Comparison of ENCODE assay signal across 1 cellular context in the genomic region with DNA sequence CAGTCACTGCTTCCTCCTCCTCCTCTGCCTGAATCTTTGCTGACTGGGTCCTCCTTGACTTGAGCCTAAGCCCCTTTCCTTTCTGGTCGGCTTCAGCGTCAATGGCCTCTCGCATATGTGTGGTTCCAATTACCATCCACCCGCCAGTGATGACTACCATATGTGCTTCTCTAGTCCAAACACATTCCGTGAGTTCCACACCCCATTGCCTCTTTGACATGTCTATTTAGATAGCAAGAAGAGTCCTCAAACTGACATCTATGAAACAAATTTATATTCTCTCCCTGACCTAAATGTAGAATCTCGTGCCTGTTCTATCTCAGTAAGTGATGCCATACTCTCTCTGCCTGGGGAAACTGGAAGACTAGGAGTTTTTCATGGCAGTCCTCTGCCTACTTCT.
TF ChIP-seq lines count a peak whose summit lies in the region.

No MANE protein-coding gene starts in this region.

TF ChIP-seq in IMR-90, 13 proteins besides CTCF, POLR2A, EP300 and RAD21:
- TF ChIP-seq MXI1 (IDR thresholded peaks at IDR 0.05; ENCODE audit: borderline replicate concordance, low read depth, low read length) (no peak), NFE2L2 (IDR thresholded peaks at IDR 0.05; ENCODE audit: low read depth, low read length) (no peak), SMC3 (IDR thresholded peaks at IDR 0.05; ENCODE audit: low read depth, low read length) (no peak), CEBPB (IDR thresholded peaks at IDR 0.05; ENCODE audit: low read depth, low read length) (no peak), RFX5 (IDR thresholded peaks at IDR 0.05; ENCODE audit: low read depth, low read length) (no peak), CHD1 (IDR thresholded peaks at IDR 0.05; ENCODE audit: low read depth, low read length) (no peak), MAFK (IDR thresholded peaks at IDR 0.05; ENCODE audit: low read depth, low read length) (no peak), BHLHE40 (IDR thresholded peaks at IDR 0.05; ENCODE audit: low read depth, low read length) (no peak), MAZ (IDR thresholded peaks at IDR 0.05; ENCODE audit: borderline replicate concordance, low read depth, low read length) (no peak), FOS (IDR thresholded peaks at IDR 0.05; ENCODE audit: low read depth, low read length) (no peak), RCOR1 (IDR thresholded peaks at IDR 0.05; ENCODE audit: insufficient replicate concordance, low read length) (no peak)
- TF ChIP-seq, protein P1, sequence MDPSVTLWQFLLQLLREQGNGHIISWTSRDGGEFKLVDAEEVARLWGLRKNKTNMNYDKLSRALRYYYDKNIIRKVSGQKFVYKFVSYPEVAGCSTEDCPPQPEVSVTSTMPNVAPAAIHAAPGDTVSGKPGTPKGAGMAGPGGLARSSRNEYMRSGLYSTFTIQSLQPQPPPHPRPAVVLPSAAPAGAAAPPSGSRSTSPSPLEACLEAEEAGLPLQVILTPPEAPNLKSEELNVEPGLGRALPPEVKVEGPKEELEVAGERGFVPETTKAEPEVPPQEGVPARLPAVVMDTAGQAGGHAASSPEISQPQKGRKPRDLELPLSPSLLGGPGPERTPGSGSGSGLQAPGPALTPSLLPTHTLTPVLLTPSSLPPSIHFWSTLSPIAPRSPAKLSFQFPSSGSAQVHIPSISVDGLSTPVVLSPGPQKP (IDR thresholded peaks at IDR 0.05; ENCODE audit: borderline replicate concordance, low read depth, low read length): no peak
- TF ChIP-seq, protein P2, sequence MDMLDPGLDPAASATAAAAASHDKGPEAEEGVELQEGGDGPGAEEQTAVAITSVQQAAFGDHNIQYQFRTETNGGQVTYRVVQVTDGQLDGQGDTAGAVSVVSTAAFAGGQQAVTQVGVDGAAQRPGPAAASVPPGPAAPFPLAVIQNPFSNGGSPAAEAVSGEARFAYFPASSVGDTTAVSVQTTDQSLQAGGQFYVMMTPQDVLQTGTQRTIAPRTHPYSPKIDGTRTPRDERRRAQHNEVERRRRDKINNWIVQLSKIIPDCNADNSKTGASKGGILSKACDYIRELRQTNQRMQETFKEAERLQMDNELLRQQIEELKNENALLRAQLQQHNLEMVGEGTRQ (IDR thresholded peaks at IDR 0.05; ENCODE audit: low read depth, low read length): no peak
